12 cellular contexts compared by ENCODE assay signal in genomic region chr16:19844945-19845641, GRCh38. TPM values are rescaled to one million over a fixed set of nuclear protein-coding genes. Genes with fewer than 3 reads are reported as not detected.
DNase-seq lines count a peak whose midpoint lies in the region; ATAC-seq and TF ChIP-seq lines count a peak whose summit lies in the region.
"Had no signal": no experiment of that assay in that cellular context is flagged by ENCODE, and none has a peak within 500 bp of the region (broad histone marks: within the 10 kb centered on the region; RNA-seq: fewer than 3 reads in every experiment).

No MANE protein-coding gene starts in this region.

- no peaks in the 10 kb centered on the region for H3K4me1 ChIP-seq in mucosa of descending colon (ENCODE audit: low read depth)

- peak; percentile 81 for DNase-seq in AG08396 (ENCODE audit: low spot score)
- peak; percentile 35 for DNase-seq in NCI-H1694 (lab: John Stamatoyannopoulos, UW)
- DNase-seq in dedifferentiated amniotic fluid mesenchymal stem cell (ENCODE audit: extremely low spot score), result peak; percentile 38
- peak in 1 of 3 donors; percentile 6 for DNase-seq in mucosa of descending colon
- no peak for DNase-seq in retina
- DNase-seq in NCI-H2196 treated with DMSO at 0.1 percent for 48 hours (lab: John Stamatoyannopoulos, UW; ENCODE audit: unreplicated experiment), result no peak
- no peak for DNase-seq in SIG-M5 treated with dmso at 0.1 percent for 504 hours (lab: John Stamatoyannopoulos, UW; ENCODE audit: unreplicated experiment)
- DNase-seq in OCI-M1 (lab: John Stamatoyannopoulos, UW), result no peak
- DNase-seq: activated CD8-positive, alpha-beta memory T cell treated with anti-CD3 and anti-CD28 coated beads, Interleukin-2, amount 50 U/mL, for 4 hours; NCI-H187; stimulated activated naive B cell treated with anti-CD40 and anti-IgM and Interleukin-4, amounts not matched to agents 10 μg/mL and 1 μg/mL and 100 μg/mL, for 72 hours had no signal

- no peaks in the 10 kb centered on the region for H3K9me3 ChIP-seq in mucosa of descending colon

- peak; percentile 20 for ATAC-seq in mucosa of descending colon
- ATAC-seq: stimulated activated naive B cell treated with anti-CD40 and anti-IgM and Interleukin-4, amounts not matched to agents 10 μg/mL and 1 μg/mL and 100 μg/mL, for 72 hours had no signal

- intact Hi-C loops in mucosa of descending colon (cut with DNase I, micrococcal nuclease), result no loop called here

- H3K4me3 ChIP-seq in mucosa of descending colon, result no peak overlapping the region
- H3K4me3 ChIP-seq: skin epidermis had no signal

- H3K36me3 ChIP-seq in mucosa of descending colon (ENCODE audit: low read depth), result no peaks in the 10 kb centered on the region

- no peak for TF ChIP-seq CTCF in mucosa of descending colon (IDR thresholded peaks at IDR 0.05)

RNA-seq across cellular contexts. Expression of gene GPRC5B, which starts 39.6 kb away (rescaled TPM):
- total RNA-seq in mucosa of descending colon, result 10 to 100 TPM in 1 of 3 donors, 1 to 10 TPM in 2; 2.8 to 14.6 (median 6.2) TPM

Comparison
In these comparisons a context has a peak if more than half of its experiments do, and no peak if none do; other contexts are left out.
1. DNase-seq: peak in AG08396 (single experiment), NCI-H1694 (single experiment) and dedifferentiated amniotic fluid mesenchymal stem cell (single experiment); none in retina (single experiment), NCI-H2196 treated with DMSO at 0.1 percent for 48 hours (single experiment), SIG-M5 treated with dmso at 0.1 percent for 504 hours (single experiment) and OCI-M1 (single experiment).